8 cellular contexts compared by ENCODE assay signal in genomic region chr12:6199531-6200265, GRCh38. TPM values are rescaled to one million over a fixed set of nuclear protein-coding genes. Genes with fewer than 3 reads are reported as not detected.
DNase-seq lines count a peak whose midpoint lies in the region; ATAC-seq and TF ChIP-seq lines count a peak whose summit lies in the region.

No MANE protein-coding gene starts in this region.

- TF ChIP-seq CTCF in C4-2B (conservative IDR thresholded peaks at IDR 0.05), result no peak
- no peak for TF ChIP-seq CTCF in chondrocyte (IDR thresholded peaks at IDR 0.05)
- TF ChIP-seq CTCF in vagina (IDR thresholded peaks at IDR 0.05), result no peak

- peak overlapping the region; percentile 98 for H3K27ac ChIP-seq in C4-2B
- H3K27ac ChIP-seq in mesenchymal stem cell (ENCODE audit: low read length, poor library complexity, severe bottlenecking), result peak overlapping the region; percentile 30
- peak overlapping the region; percentile 91 for H3K27ac ChIP-seq in vagina

- peak overlapping the region; percentile 61 for H4K91ac ChIP-seq in mesenchymal stem cell (ENCODE audit: low read length)

- H2AFZ ChIP-seq in mesenchymal stem cell (ENCODE audit: low read depth, low read length), result no peak overlapping the region

- no peaks in the 10 kb centered on the region for H3K9me3 Mint-ChIP-seq in chondrocyte (ENCODE audit: low read depth)

- H3K18ac ChIP-seq in mesenchymal stem cell (ENCODE audit: low read depth in 1 of 2, low read length in 2 of 2), result peak overlapping the region in 1 of 2 experiments; percentile 55

- peak in 1 of 2 donors; percentile 59 for TF ChIP-seq POLR2A in vagina (IDR thresholded peaks at IDR 0.05)

- H2BK15ac ChIP-seq in mesenchymal stem cell (ENCODE audit: low read depth, poor library complexity, severe bottlenecking), result peak overlapping the region; percentile 95

- H3K9ac ChIP-seq in mesenchymal stem cell (ENCODE audit: low read length), result peak overlapping the region; percentile 87

- intact Hi-C loops in vagina (cut with DNase I), result loop anchor here (5.0 to 10.0 kb wide), 2 partner anchors 33 to 555 kb away; partner anchors contain the start of gene MLF2

- H3K27me3 Mint-ChIP-seq in chondrocyte (ENCODE audit: low read depth), result no peaks in the 10 kb centered on the region

- H2BK120ac ChIP-seq in mesenchymal stem cell (ENCODE audit: low read depth, low read length), result peak overlapping the region; percentile 50

- H3K79me1 ChIP-seq in mesenchymal stem cell (replicated peaks; ENCODE audit: low read length, poor library complexity, severe bottlenecking), result peaks cover 12% of the 10 kb centered on the region

- H2AK5ac ChIP-seq in mesenchymal stem cell (ENCODE audit: low read length, severe bottlenecking), result no peak overlapping the region

- in situ Hi-C loops in G401 (cut with HindIII; ENCODE audit: low sequenced_read_pairs), result no loop called here

- peak overlapping the region in 1 of 2 experiments; percentile 35 for H3K23ac ChIP-seq in mesenchymal stem cell (ENCODE audit: low read length in 2 of 2)

- H2BK5ac ChIP-seq in mesenchymal stem cell (ENCODE audit: low read depth, low read length, poor library complexity, severe bottlenecking), result no peak overlapping the region

- no peak overlapping the region for H3K14ac ChIP-seq in mesenchymal stem cell (ENCODE audit: low read length in 2 of 2)

- H3K4me3 Mint-ChIP-seq in chondrocyte (ENCODE audit: unreplicated experiment), result peak overlapping the region; percentile 75

- no peaks in the 10 kb centered on the region for H3K9me3 ChIP-seq in mesenchymal stem cell (ENCODE audit: control insufficient read depth, low read length)
- no peaks in the 10 kb centered on the region for H3K9me3 ChIP-seq in vagina

- DNase-seq in NCI-H2171 (lab: John Stamatoyannopoulos, UW) (peak; percentile 98), chondrocyte (ENCODE audit: low spot score) (no peak), mesenchymal stem cell (peak; percentile 71), vagina (ENCODE audit: extremely low spot score in 2 of 2) (no peak), MV-4-11 (lab: John Stamatoyannopoulos, UW) (no peak), G401 (ENCODE audit: low spot score) (no peak)

- H3K36me3 ChIP-seq in mesenchymal stem cell (ENCODE audit: control insufficient read depth in 1 of 2, insufficient read depth in 2 of 2, low read depth in 1 of 2, low read length in 2 of 2) (no peaks in the 10 kb centered on the region), vagina (no peaks in the 10 kb centered on the region)

- H3K4ac ChIP-seq in mesenchymal stem cell (ENCODE audit: low read depth in 1 of 2, low read length in 2 of 2), result peak overlapping the region in 1 of 2 experiments; percentile 62

- peak overlapping the region; percentile 88 for H4K8ac ChIP-seq in mesenchymal stem cell (ENCODE audit: low read length)

- H3K4me2 ChIP-seq in mesenchymal stem cell (ENCODE audit: low read length, poor library complexity, severe bottlenecking), result peak overlapping the region; percentile 86

- peak overlapping the region in 1 of 2 experiments; percentile 56 for H2BK12ac ChIP-seq in mesenchymal stem cell (ENCODE audit: low read length in 2 of 2)

- H3K27me3 ChIP-seq in mesenchymal stem cell (ENCODE audit: control insufficient read depth in 1 of 2, insufficient read depth in 1 of 2, low read length in 2 of 2), result no peaks in the 10 kb centered on the region
- no peaks in the 10 kb centered on the region for H3K27me3 ChIP-seq in vagina

- H3K4me3 ChIP-seq in mesenchymal stem cell (ENCODE audit: insufficient read depth in 1 of 2, low read depth in 1 of 2, low read length in 2 of 2) (peak overlapping the region; percentile 51 to 77), vagina (peak overlapping the region; percentile 69 to 86)

- H3K4me1 ChIP-seq in mesenchymal stem cell (ENCODE audit: control insufficient read depth, insufficient read depth, low read depth, low read length) (peaks cover 22% of the 10 kb centered on the region), vagina (peaks cover 68% of the 10 kb centered on the region)

- no peaks in the 10 kb centered on the region for H3K36me3 Mint-ChIP-seq in chondrocyte (ENCODE audit: low read depth)

- no peak for ATAC-seq in GM18868 (IDR thresholded peaks at IDR 0.05; ENCODE audit: unreplicated experiment)

- H3K4me1 Mint-ChIP-seq in chondrocyte (ENCODE audit: low read depth), result peaks cover 33% of the 10 kb centered on the region

- WGBS in mesenchymal stem cell, result 3% methylated on average over 27 of the region's 44 CpGs

- H3K27ac Mint-ChIP-seq in chondrocyte (ENCODE audit: unreplicated experiment), result peak overlapping the region; percentile 79

RNA-seq across cellular contexts. Expression of gene CD9, which starts 0.5 kb away (rescaled TPM):
- 54.7 to 62.1 TPM (median 60.7 TPM) in 3 replicates for total RNA-seq in chondrocyte
- polyA plus RNA-seq in mesenchymal stem cell (2013, experiment 1 of 2), result 253 TPM
- 270 TPM for polyA plus RNA-seq in mesenchymal stem cell (2013, experiment 2 of 2)
- 366 TPM for total RNA-seq in vagina
- total RNA-seq in G401 (2014; rRNA removed; shearing (Covaris generic)), result 34.3 and 46.6 TPM in 2 replicates

Comparison
In these comparisons a context has a peak if more than half of its experiments do, and no peak if none do; other contexts are left out.
1. H3K27ac ChIP-seq: peak in every context shown above with its lines; median percentile 98 in C4-2B; 91 in vagina; 30 in mesenchymal stem cell.
2. DNase-seq: peak in NCI-H2171 (single experiment) and mesenchymal stem cell (single experiment); none in chondrocyte (single experiment), vagina (0 of 2), MV-4-11 (single experiment) and G401 (single experiment).